8 cellular contexts compared by ENCODE assay signal in the genomic region with DNA sequence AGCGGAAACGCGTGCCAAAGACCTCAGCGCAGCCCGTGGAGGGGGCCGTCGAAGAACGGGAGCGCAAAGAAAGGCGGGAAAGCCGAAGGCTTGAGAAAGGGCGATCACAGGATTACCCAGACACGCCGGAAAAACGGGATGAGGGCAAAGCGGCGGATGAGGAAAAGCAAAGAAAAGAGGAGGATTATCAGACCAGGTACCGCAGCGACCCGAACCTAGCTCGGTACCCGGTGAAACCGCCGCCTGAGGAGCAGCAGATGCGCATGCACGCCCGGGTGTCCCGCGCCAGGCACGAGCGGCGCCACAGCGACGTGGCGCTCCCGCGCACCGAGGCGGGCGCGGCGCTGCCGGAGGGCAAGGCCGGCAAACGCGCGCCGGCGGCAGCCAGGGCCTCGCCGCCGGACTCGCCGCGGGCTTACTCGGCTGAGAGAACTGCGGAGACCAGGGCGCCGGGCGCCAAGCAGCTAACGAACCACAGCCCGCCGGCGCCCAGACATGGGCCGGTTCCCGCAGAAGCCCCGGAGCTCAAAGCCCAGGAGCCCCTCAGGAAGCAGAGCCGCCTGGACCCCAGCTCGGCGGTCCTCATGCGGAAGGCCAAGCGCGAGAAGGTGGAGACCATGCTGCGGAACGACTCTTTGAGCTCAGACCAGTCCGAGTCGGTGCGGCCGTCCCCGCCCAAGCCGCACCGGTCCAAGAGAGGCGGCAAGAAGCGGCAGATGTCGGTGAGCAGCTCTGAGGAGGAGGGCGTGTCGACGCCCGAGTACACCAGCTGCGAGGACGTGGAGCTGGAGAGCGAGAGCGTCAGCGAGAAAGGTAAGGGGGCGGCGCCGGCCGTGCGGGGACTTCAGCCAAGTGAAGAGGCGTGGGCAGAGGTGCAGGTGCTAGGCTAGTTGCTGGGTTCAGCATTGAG.
DNase-seq lines count a peak whose midpoint lies in the region; ATAC-seq lines count a peak whose summit lies in the region.

No MANE protein-coding gene starts in this region.

- H3K4me1 Mint-ChIP-seq in activated CD8-positive, alpha-beta memory T cell treated with anti-CD3 and anti-CD28 coated beads, Interleukin-2, amount 10 ng/mL, durations not matched to agents 7 days and 5 days: no peaks in the 10 kb centered on the region

- WGBS in urinary bladder: 3% methylated on average over 100 of the region's 100 CpGs

- H3K36me3 ChIP-seq in urinary bladder (ENCODE audit: insufficient read depth): no peaks in the 10 kb centered on the region

- peaks cover 30% of the 10 kb centered on the region for H3K27me3 Mint-ChIP-seq in activated CD8-positive, alpha-beta memory T cell treated with anti-CD3 and anti-CD28 coated beads, Interleukin-2, amount 10 ng/mL, durations not matched to agents 7 days and 5 days

- H3K27ac Mint-ChIP-seq in activated CD8-positive, alpha-beta memory T cell treated with anti-CD3 and anti-CD28 coated beads, Interleukin-2, amount 10 ng/mL, durations not matched to agents 7 days and 5 days: peak overlapping the region; percentile 60

- H3K4me3 ChIP-seq in urinary bladder (ENCODE audit: low read depth, low read length): peak overlapping the region; percentile 29

- no peak for DNase-seq in activated CD8-positive, alpha-beta memory T cell treated with anti-CD3 and anti-CD28 coated beads, Interleukin-2, amount 10 ng/mL, durations not matched to agents 7 days and 5 days
- no peak for DNase-seq in activated CD8-positive, alpha-beta memory T cell treated with anti-CD3 and anti-CD28 coated beads for 24 hours
- DNase-seq in NCI-H345 (lab: John Stamatoyannopoulos, UW): peak; percentile 82
- DNase-seq in dedifferentiated amniotic fluid mesenchymal stem cell (ENCODE audit: extremely low spot score): peak; percentile 19
- peak; percentile 15 for DNase-seq in medulla oblongata (ENCODE audit: extremely low spot score)
- DNase-seq in T-helper 9 cell: no peak

- no peaks in the 10 kb centered on the region for H3K36me3 Mint-ChIP-seq in activated CD8-positive, alpha-beta memory T cell treated with anti-CD3 and anti-CD28 coated beads, Interleukin-2, amount 10 ng/mL, durations not matched to agents 7 days and 5 days

- ATAC-seq in activated CD8-positive, alpha-beta memory T cell treated with anti-CD3 and anti-CD28 coated beads, Interleukin-2, amount 10 ng/mL, durations not matched to agents 7 days and 5 days: no peak
- peak; percentile 87 for ATAC-seq in HG02759 (IDR thresholded peaks at IDR 0.05; ENCODE audit: unreplicated experiment)

- no peaks in the 10 kb centered on the region for H3K4me1 ChIP-seq in urinary bladder (ENCODE audit: insufficient read depth)

- H3K27ac ChIP-seq in urinary bladder (ENCODE audit: low read depth): no peak overlapping the region

- H3K9me3 Mint-ChIP-seq in activated CD8-positive, alpha-beta memory T cell treated with anti-CD3 and anti-CD28 coated beads, Interleukin-2, amount 10 ng/mL, durations not matched to agents 7 days and 5 days (ENCODE audit: low read depth): peaks cover 2% of the 10 kb centered on the region

- H3K4me3 Mint-ChIP-seq in activated CD8-positive, alpha-beta memory T cell treated with anti-CD3 and anti-CD28 coated beads, Interleukin-2, amount 10 ng/mL, durations not matched to agents 7 days and 5 days: no peak overlapping the region

- CTCF ChIA-PET in activated CD8-positive, alpha-beta memory T cell treated with anti-CD3 and anti-CD28 coated beads, Interleukin-2, amount 10 ng/mL, durations not matched to agents 7 days and 5 days (lab: Charles Lee): no interaction called here

Comparison
In these comparisons a context has a peak if more than half of its experiments do, and no peak if none do; other contexts are left out.
1. DNase-seq: peak in NCI-H345 (single experiment), dedifferentiated amniotic fluid mesenchymal stem cell (single experiment) and medulla oblongata (single experiment); none in activated CD8-positive, alpha-beta memory T cell treated with anti-CD3 and anti-CD28 coated beads, Interleukin-2, amount 10 ng/mL, durations not matched to agents 7 days and 5 days (single experiment), activated CD8-positive, alpha-beta memory T cell treated with anti-CD3 and anti-CD28 coated beads for 24 hours (single experiment) and T-helper 9 cell (single experiment).